ENCODE assay signal across 12 cellular contexts in the genomic region with DNA sequence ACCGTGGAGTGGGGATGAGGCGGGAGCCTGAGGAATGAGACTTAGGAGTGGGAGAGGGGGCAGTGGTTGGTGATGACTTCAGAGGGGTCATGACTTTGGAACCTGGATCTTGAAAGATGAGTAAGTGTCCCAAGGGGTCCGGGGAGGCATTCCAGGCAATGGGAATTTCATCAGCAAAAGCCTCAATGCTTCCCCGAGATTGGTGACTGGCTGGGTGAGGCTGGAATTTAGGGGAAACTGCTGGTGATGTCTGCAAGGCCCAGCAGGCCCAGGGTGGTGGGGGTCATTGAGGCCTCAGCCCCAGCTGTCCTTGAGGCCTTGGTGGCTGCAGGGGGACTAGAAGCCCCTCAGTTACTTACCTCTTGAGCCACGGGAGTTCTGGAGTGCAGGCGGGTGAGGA. TPM values are rescaled to one million over a fixed set of nuclear protein-coding genes. Genes with fewer than 3 reads are reported as not detected.
DNase-seq lines count a peak whose midpoint lies in the region; ATAC-seq and TF ChIP-seq lines count a peak whose summit lies in the region.
"Had no signal": no experiment of that assay in that cellular context is flagged by ENCODE, and none has a peak within 500 bp of the region (broad histone marks: within the 10 kb centered on the region; RNA-seq: fewer than 3 reads in every experiment).

No MANE protein-coding gene starts in this region.

- H3K27me3 ChIP-seq in MG63 (no peaks in the 10 kb centered on the region), esophagus (ENCODE audit: control insufficient read depth in 1 of 2, insufficient read depth in 2 of 2, low read length in 2 of 2) (no peaks in the 10 kb centered on the region), upper lobe of left lung (no peaks in the 10 kb centered on the region)

- H3K4me1 ChIP-seq in esophagus (ENCODE audit: control insufficient read depth in 2 of 2, insufficient read depth in 2 of 2, low read length in 1 of 2), result peaks cover 18 to 32% of the 10 kb centered on the region in 2 donors
- peaks cover 70 to 88% (median 82%) of the 10 kb centered on the region in 4 donors for H3K4me1 ChIP-seq in upper lobe of left lung

- DNase-seq in MG63, result peak; percentile 69
- peak; percentile 58 for DNase-seq in myocyte (ENCODE audit: low read depth)
- no peak for DNase-seq in upper lobe of left lung
- no peak for DNase-seq in NCI-H748 (lab: John Stamatoyannopoulos, UW; ENCODE audit: unreplicated experiment)
- DNase-seq: activated CD4-positive, alpha-beta T cell treated with anti-CD3 and anti-CD28 coated beads for 48 hours; anterior cingulate cortex; MV-4-11; stimulated activated CD4-positive, alpha-beta T cell treated with anti-CD3 and anti-CD28 coated beads, Interleukin-12 subunit alpha, Interleukin-12 subunit beta, amount 100 ng/mL, for 4 hours had no signal

- peak in 1 of 2 donors; percentile 63 for ATAC-seq in upper lobe of left lung (ENCODE audit: low FRiP score in 2 of 2)
- ATAC-seq in HG02885 (IDR thresholded peaks at IDR 0.05; ENCODE audit: poor library complexity, unreplicated experiment), result no peak
- no peak for ATAC-seq in HG03520 (IDR thresholded peaks at IDR 0.05; ENCODE audit: unreplicated experiment)
- ATAC-seq in GM21367 (IDR thresholded peaks at IDR 0.05; ENCODE audit: unreplicated experiment), result no peak

- H3K4me3 ChIP-seq in MG63 (no peak overlapping the region), esophagus (ENCODE audit: low read depth in 1 of 2, low read length in 2 of 2) (no peak overlapping the region), upper lobe of left lung (no peak overlapping the region)

- H3K27ac ChIP-seq in esophagus (ENCODE audit: low read depth in 2 of 2, low read length in 1 of 2) (peak overlapping the region; percentile 46 to 57), upper lobe of left lung (peak overlapping the region; percentile 66 to 83 (median 74))

- 71 to 74% methylated on average over 6 of the region's 6 CpGs for WGBS in esophagus, 2 donors
- WGBS in upper lobe of left lung, 2 donors, result 76 to 83% methylated on average over 6 of the region's 6 CpGs

- TF ChIP-seq CTCF in upper lobe of left lung (IDR thresholded peaks at IDR 0.05), result no peak

- H3K9me3 ChIP-seq in MG63, result no peaks in the 10 kb centered on the region
- H3K9me3 ChIP-seq in esophagus (ENCODE audit: control insufficient read depth in 2 of 2, insufficient read depth in 1 of 2, low read depth in 1 of 2, low read length in 1 of 2), result no peaks in the 10 kb centered on the region
- H3K9me3 ChIP-seq in upper lobe of left lung, result no peaks in the 10 kb centered on the region

- TF ChIP-seq EP300 in upper lobe of left lung (IDR thresholded peaks at IDR 0.05), result no peak

- TF ChIP-seq POLR2A in upper lobe of left lung (IDR thresholded peaks at IDR 0.05), result no peak

- H3K36me3 ChIP-seq in MG63 (peaks cover 67% of the 10 kb centered on the region), esophagus (ENCODE audit: control insufficient read depth in 2 of 2, insufficient read depth in 2 of 2, low read length in 1 of 2) (peaks cover 0 to 6% of the 10 kb centered on the region in 2 donors), upper lobe of left lung (peaks cover 0 to 7% (median 4%) of the 10 kb centered on the region in 4 donors)

RNA-seq across cellular contexts. Expression of a gene that starts 7.5 kb away (rescaled TPM):
- total RNA-seq in MG63 (2014; rRNA removed; shearing (Covaris generic); ENCODE audit: low replicate concordance), result 101 and 142 TPM in 2 replicates
- 10 to 100 TPM; 29.9 to 37.3 TPM for polyA plus RNA-seq in esophagus
- total RNA-seq in myocyte, result 73.7 and 105 TPM in 2 replicates
- polyA plus RNA-seq in myocyte (2012), result 353 TPM
- total RNA-seq in upper lobe of left lung, result 100 to 1,000 TPM in 5 of 6 donors, 10 to 100 TPM in 1; 81.7 to 265 (median 166) TPM

Comparison
In these comparisons a context has a peak if more than half of its experiments do, and no peak if none do; other contexts are left out.
1. DNase-seq: peak in MG63 (single experiment) and myocyte (single experiment); none in upper lobe of left lung (0 of 2) and NCI-H748 (single experiment).